Comparison of ENCODE assay signal across 13 cellular contexts in genomic region chr2:201420442-201421113, GRCh38. TPM values are rescaled to one million over a fixed set of nuclear protein-coding genes. Genes with fewer than 3 reads are reported as not detected.
DNase-seq lines count a peak whose midpoint lies in the region; ATAC-seq and TF ChIP-seq lines count a peak whose summit lies in the region.
"Had no signal": no experiment of that assay in that cellular context is flagged by ENCODE, and none has a peak within 500 bp of the region (broad histone marks: within the 10 kb centered on the region; RNA-seq: fewer than 3 reads in every experiment).

No MANE protein-coding gene starts in this region.

- peaks cover 0 to 30% (median 17%) of the 10 kb centered on the region in 4 donors for H3K4me1 ChIP-seq in sigmoid colon

- no peaks in the 10 kb centered on the region for H3K27me3 ChIP-seq in sigmoid colon
- H3K27me3 ChIP-seq: BE2C had no signal

- H3K4me1 Mint-ChIP-seq in activated naive CD4-positive, alpha-beta T cell treated with anti-CD3 and anti-CD28 coated beads for 36 hours (ENCODE audit: low read depth), result peaks cover 50% of the 10 kb centered on the region
- H3K4me1 Mint-ChIP-seq in activated T-helper 17 cell treated with anti-CD3 and anti-CD28 coated beads, Interleukin-2, amount 50 U/mL, for 72 hours, result peaks cover 29% of the 10 kb centered on the region

- TF ChIP-seq EP300 in sigmoid colon (IDR thresholded peaks at IDR 0.05), result no peak

- no peaks in the 10 kb centered on the region for H3K36me3 ChIP-seq in sigmoid colon
- H3K36me3 ChIP-seq: BE2C had no signal

- H3K4me3 Mint-ChIP-seq in activated naive CD4-positive, alpha-beta T cell treated with anti-CD3 and anti-CD28 coated beads for 36 hours, result no peak overlapping the region
- peak overlapping the region; percentile 26 for H3K4me3 Mint-ChIP-seq in activated T-helper 17 cell treated with anti-CD3 and anti-CD28 coated beads, Interleukin-2, amount 50 U/mL, for 72 hours
- H3K4me3 Mint-ChIP-seq: GM23338, neural crest cell had no signal

- peak overlapping the region; percentile 65 for H3K27ac Mint-ChIP-seq in activated naive CD4-positive, alpha-beta T cell treated with anti-CD3 and anti-CD28 coated beads for 36 hours
- peak overlapping the region; percentile 83 for H3K27ac Mint-ChIP-seq in activated T-helper 17 cell treated with anti-CD3 and anti-CD28 coated beads, Interleukin-2, amount 50 U/mL, for 72 hours
- H3K27ac Mint-ChIP-seq: GM23338 had no signal

- no peaks in the 10 kb centered on the region for H3K9me3 Mint-ChIP-seq in activated naive CD4-positive, alpha-beta T cell treated with anti-CD3 and anti-CD28 coated beads for 36 hours
- H3K9me3 Mint-ChIP-seq in activated T-helper 17 cell treated with anti-CD3 and anti-CD28 coated beads, Interleukin-2, amount 50 U/mL, for 72 hours, result no peaks in the 10 kb centered on the region
- H3K9me3 Mint-ChIP-seq: GM23338, neural crest cell had no signal

- WGBS in sigmoid colon, 2 donors, result 73 to 76% methylated on average over 3 of the region's 3 CpGs

- DNase-seq in activated naive CD4-positive, alpha-beta T cell treated with anti-CD3 and anti-CD28 coated beads for 36 hours, result no peak
- no peak for DNase-seq in activated naive CD4-positive, alpha-beta T cell (lab: John Stamatoyannopoulos, UW)
- peak; percentile 79 to 86 for DNase-seq in foreskin fibroblast
- DNase-seq in superior temporal gyrus (ENCODE audit: extremely low spot score), result peak; percentile 25
- DNase-seq in D341Med (ENCODE audit: low spot score), result no peak
- DNase-seq in sigmoid colon, result no peak
- DNase-seq in Ammon's horn (ENCODE audit: low spot score), result no peak
- DNase-seq: amygdala, NCI-H526 had no signal

- peaks cover 5% of the 10 kb centered on the region for H3K36me3 Mint-ChIP-seq in activated naive CD4-positive, alpha-beta T cell treated with anti-CD3 and anti-CD28 coated beads for 36 hours (ENCODE audit: low read depth)
- peaks cover 32% of the 10 kb centered on the region for H3K36me3 Mint-ChIP-seq in activated T-helper 17 cell treated with anti-CD3 and anti-CD28 coated beads, Interleukin-2, amount 50 U/mL, for 72 hours (ENCODE audit: low read depth)

- peak; percentile 88 for ATAC-seq in activated T-helper 17 cell treated with anti-CD3 and anti-CD28 coated beads, Interleukin-2, amount 50 U/mL, for 72 hours (replicated peaks)
- ATAC-seq: GM23338 had no signal

- TF ChIP-seq CTCF in foreskin fibroblast (IDR thresholded peaks at IDR 0.05; ENCODE audit: low read depth, low read length), result no peak
- no peak for TF ChIP-seq CTCF in sigmoid colon (IDR thresholded peaks at IDR 0.05)

- CTCF ChIA-PET in activated naive CD4-positive, alpha-beta T cell treated with anti-CD3 and anti-CD28 coated beads for 36 hours (lab: Charles Lee), result no interaction called here

- H3K4me3 ChIP-seq in foreskin fibroblast (ENCODE audit: low read depth in 1 of 2, low read length in 2 of 2) (no peak overlapping the region), sigmoid colon (no peak overlapping the region)
- H3K4me3 ChIP-seq: GM23338 had no signal

- H3K27me3 Mint-ChIP-seq in activated naive CD4-positive, alpha-beta T cell treated with anti-CD3 and anti-CD28 coated beads for 36 hours (ENCODE audit: low read depth), result no peaks in the 10 kb centered on the region
- no peaks in the 10 kb centered on the region for H3K27me3 Mint-ChIP-seq in activated T-helper 17 cell treated with anti-CD3 and anti-CD28 coated beads, Interleukin-2, amount 50 U/mL, for 72 hours

- H3K9me3 ChIP-seq in sigmoid colon, result no peaks in the 10 kb centered on the region
- H3K9me3 ChIP-seq: BE2C had no signal

- intact Hi-C loops in activated naive CD4-positive, alpha-beta T cell treated with anti-CD3 and anti-CD28 coated beads for 36 hours (cut with micrococcal nuclease), result loop anchor here (1.0 kb wide), 1 partner anchor 31 kb away; the partner anchor contains the start of genes STRADB and TRAK2
- intact Hi-C loops in sigmoid colon (cut with DNase I), result no loop called here

- H3K27ac ChIP-seq in sigmoid colon, result no peak overlapping the region

- TF ChIP-seq POLR2A in sigmoid colon (IDR thresholded peaks at IDR 0.05), result no peak

RNA-seq across cellular contexts. Expression of gene TRAK2, which starts 30.7 kb away (rescaled TPM):
- 10 to 100 TPM; 10.4 TPM for total RNA-seq in activated naive CD4-positive, alpha-beta T cell treated with anti-CD3 and anti-CD28 coated beads for 36 hours
- 10 to 100 TPM; 23.2 to 27.0 TPM for total RNA-seq in activated T-helper 17 cell treated with anti-CD3 and anti-CD28 coated beads, Interleukin-2, amount 50 U/mL, for 72 hours
- 10 to 100 TPM; 46.8 to 68.1 (median 49.1) TPM for total RNA-seq in sigmoid colon
- polyA plus RNA-seq in sigmoid colon, result 10 to 100 TPM; 17.0 to 76.5 (median 45.0) TPM

RNA-seq across cellular contexts. Expression of gene STRADB, which starts 31.0 kb away (rescaled TPM):
- 10 to 100 TPM; 17.6 to 19.1 TPM for total RNA-seq in activated naive CD4-positive, alpha-beta T cell treated with anti-CD3 and anti-CD28 coated beads for 36 hours
- 10 to 100 TPM; 13.6 to 14.5 TPM for total RNA-seq in activated T-helper 17 cell treated with anti-CD3 and anti-CD28 coated beads, Interleukin-2, amount 50 U/mL, for 72 hours
- 10 to 100 TPM; 14.7 to 32.3 (median 17.1) TPM for total RNA-seq in sigmoid colon
- 100 to 1,000 TPM in 1 of 3 donors, 10 to 100 TPM in 2; 23.0 to 142 (median 70.9) TPM for polyA plus RNA-seq in sigmoid colon

Comparison
In these comparisons a context has a peak if more than half of its experiments do, and no peak if none do; other contexts are left out.
1. DNase-seq: peak in foreskin fibroblast (2 of 2) and superior temporal gyrus (single experiment); none in activated naive CD4-positive, alpha-beta T cell treated with anti-CD3 and anti-CD28 coated beads for 36 hours (single experiment), activated naive CD4-positive, alpha-beta T cell (0 of 4), D341Med (single experiment), sigmoid colon (single experiment) and Ammon's horn (single experiment).